ENCODE assay signal across 9 cellular contexts in genomic region chr7:90246184-90246583, GRCh38. TPM values are rescaled to one million over a fixed set of nuclear protein-coding genes. Genes with fewer than 3 reads are reported as not detected.
DNase-seq lines count a peak whose midpoint lies in the region; ATAC-seq and TF ChIP-seq lines count a peak whose summit lies in the region.
"Had no signal": no experiment of that assay in that cellular context is flagged by ENCODE, and none has a peak within 500 bp of the region (broad histone marks: within the 10 kb centered on the region; RNA-seq: fewer than 3 reads in every experiment).

No MANE protein-coding gene starts in this region.

- CTCF ChIA-PET in CD4-positive, alpha-beta T cell (lab: Charles Lee), result no interaction called here
- CTCF ChIA-PET in RWPE1 (lab: Yijun Ruan, JAX), result interaction anchor here (0.6 kb wide), 1 partner anchor 14 kb away, joined by 3 read pairs; no protein-coding TSS in a partner anchor

- H3K9me3 Mint-ChIP-seq in CD4-positive, alpha-beta T cell, result no peaks in the 10 kb centered on the region

- no peaks in the 10 kb centered on the region for H3K9me3 ChIP-seq in CD4-positive, alpha-beta T cell (ENCODE audit: control insufficient read depth, low read length)

- intact Hi-C loops in CD4-positive, alpha-beta T cell (cut with DNase I, micrococcal nuclease), result loop anchor here (5.0 kb wide), 3 partner anchors 101 to 161 kb away; partner anchors contain the start of genes GTPBP10 (in 2 of the 2) and CLDN12 (in 1 of the 2)

- peaks cover 72% of the 10 kb centered on the region for H3K27me3 Mint-ChIP-seq in CD4-positive, alpha-beta T cell

- peaks cover 36% of the 10 kb centered on the region for H3K27me3 ChIP-seq in CD4-positive, alpha-beta T cell (ENCODE audit: control insufficient read depth, insufficient read depth, low read length)

- H3K27ac ChIP-seq in CD4-positive, alpha-beta T cell (ENCODE audit: low read depth, low read length), result no peak overlapping the region
- H3K27ac ChIP-seq in RWPE1, result no peak overlapping the region

- TF ChIP-seq CTCF in CD4-positive, alpha-beta T cell (IDR thresholded peaks at IDR 0.05), result no peak
- TF ChIP-seq CTCF in RWPE1 (conservative IDR thresholded peaks at IDR 0.05; ENCODE audit: low read depth) (no peak), fibroblast of pulmonary artery (IDR thresholded peaks at IDR 0.05; ENCODE audit: low read length, missing control alignments) (no peak), omental fat pad (IDR thresholded peaks at IDR 0.05) (no peak)

- H3K4me3 Mint-ChIP-seq in CD4-positive, alpha-beta T cell, result peak overlapping the region; percentile 90

- peak overlapping the region; percentile 85 for H3K4me3 ChIP-seq in fibroblast of pulmonary artery (replicated peaks; ENCODE audit: low read depth, low read length)

- peaks cover 26% of the 10 kb centered on the region for H3K4me1 Mint-ChIP-seq in CD4-positive, alpha-beta T cell (ENCODE audit: low read depth)

- H3K36me3 Mint-ChIP-seq in CD4-positive, alpha-beta T cell (ENCODE audit: low read depth), result peaks cover 5% of the 10 kb centered on the region

- DNase-seq in CD4-positive, alpha-beta T cell, result no peak
- DNase-seq in RWPE1 (ENCODE audit: low spot score), result peak; percentile 0
- peak; percentile 79 for DNase-seq in fibroblast of pulmonary artery (ENCODE audit: low read depth)
- DNase-seq in omental fat pad (ENCODE audit: low spot score), result no peak
- no peak for DNase-seq in DMS114 treated with DMSO at 0.1 percent for 48 hours (lab: John Stamatoyannopoulos, UW; ENCODE audit: unreplicated experiment)
- no peak for DNase-seq in effector CD4-positive, alpha-beta T cell

- no peak overlapping the region for H3K27ac Mint-ChIP-seq in CD4-positive, alpha-beta T cell

- POLR2A ChIA-PET in CD4-positive, alpha-beta T cell (lab: Charles Lee), result no interaction called here
- POLR2A ChIA-PET in RWPE1 (lab: Yijun Ruan, JAX; ENCODE audit: low non-redundant PET), result no interaction called here

- no peak for ATAC-seq in CD4-positive, alpha-beta T cell (ENCODE audit: poor library complexity)
- ATAC-seq in omental fat pad (ENCODE audit: low FRiP score) (peak; percentile 35), HG03342 (IDR thresholded peaks at IDR 0.05; ENCODE audit: unreplicated experiment) (no peak), GM21723 (IDR thresholded peaks at IDR 0.05; ENCODE audit: unreplicated experiment) (no peak)

RNA-seq across cellular contexts. Expression of gene CFAP69, which starts 1.2 kb away (rescaled TPM):
- total RNA-seq in CD4-positive, alpha-beta T cell, result not detected
- 10 to 100 TPM; 11.3 to 41.1 (median 20.4) TPM for total RNA-seq in omental fat pad
- total RNA-seq: T-helper 2 cell treated with Interferon-gamma antibody and Interleukin-4, amounts not matched to agents 100 ng/mL and 5 ng/mL, for 36 hours had no signal

RNA-seq across cellular contexts. Expression of gene STEAP2, which starts 34.6 kb away (rescaled TPM):
- total RNA-seq in CD4-positive, alpha-beta T cell, result not detected
- 10 to 100 TPM; 10.9 to 84.7 (median 37.5) TPM for total RNA-seq in omental fat pad

Comparison
In these comparisons a context has a peak if more than half of its experiments do, and no peak if none do; other contexts are left out.
1. DNase-seq: peak in RWPE1 (single experiment) and fibroblast of pulmonary artery (single experiment); none in CD4-positive, alpha-beta T cell (0 of 10), omental fat pad (single experiment), DMS114 treated with DMSO at 0.1 percent for 48 hours (single experiment) and effector CD4-positive, alpha-beta T cell (single experiment).
2. RNA of gene CFAP69, which starts 1.2 kb away (total RNA-seq): 11.3 to 41.1 TPM in omental fat pad; not detected in CD4-positive, alpha-beta T cell; every median in the first group is over 4 times any median in the second.
3. RNA of gene STEAP2, which starts 34.6 kb away (total RNA-seq): 10.9 to 84.7 TPM in omental fat pad; not detected in CD4-positive, alpha-beta T cell; every median in the first group is over 10 times any median in the second.